ENCODE assay signal across 30 cellular contexts in genomic region chr9:122518841-122519240, GRCh38. TPM values are rescaled to one million over a fixed set of nuclear protein-coding genes. Genes with fewer than 3 reads are reported as not detected.
"Had no signal": no experiment of that assay in that cellular context is flagged by ENCODE, and none has a peak within 500 bp of the region (broad histone marks: within the 10 kb centered on the region; RNA-seq: fewer than 3 reads in every experiment).

TSS of gene OR1J4 (plus strand) at chr9:122519141. CDS start at chr9:122519141, 0 bp downstream.

- H3K4me3 ChIP-seq: colonic mucosa, coronary artery, dorsolateral prefrontal cortex, esophagus muscularis mucosa, esophagus squamous epithelium, gastrocnemius medialis, gastroesophageal sphincter, heart left ventricle, heart right ventricle had no signal

- H3K27ac ChIP-seq: colonic mucosa, coronary artery, dorsolateral prefrontal cortex, epithelial cell of prostate, esophagus muscularis mucosa, esophagus squamous epithelium, foreskin keratinocyte, gastrocnemius medialis, gastroesophageal sphincter, heart left ventricle, heart right ventricle had no signal

- ATAC-seq: effector memory CD8-positive, alpha-beta T cell; esophagus mucosa; foreskin keratinocyte; gastrocnemius medialis; gastroesophageal sphincter; heart left ventricle; heart right ventricle had no signal

- H3K36me3 ChIP-seq: colonic mucosa, esophagus muscularis mucosa, esophagus squamous epithelium, gastrocnemius medialis, gastroesophageal sphincter, heart left ventricle, heart right ventricle had no signal

- H3K27me3 ChIP-seq: colonic mucosa, esophagus muscularis mucosa, esophagus squamous epithelium, foreskin keratinocyte, gastrocnemius medialis had no signal

- H3K9me3 ChIP-seq: colonic mucosa, esophagus muscularis mucosa, esophagus squamous epithelium, gastrocnemius medialis, gastroesophageal sphincter, heart left ventricle, heart right ventricle had no signal

- DNase-seq: colonic mucosa; cortex of kidney; dermis blood vessel endothelial cell; effector CD4-positive, alpha-beta T cell; effector CD8-positive, alpha-beta T cell; effector memory CD4-positive, alpha-beta T cell; effector memory CD8-positive, alpha-beta T cell; endodermal cell; erythroblast; esophagus squamous epithelium; foreskin fibroblast; foreskin keratinocyte; foreskin melanocyte; gastrocnemius medialis; glutamatergic neuron; head of caudate nucleus; heart left ventricle; heart right ventricle had no signal

- H3K4me1 ChIP-seq: colonic mucosa, esophagus muscularis mucosa, esophagus squamous epithelium, foreskin keratinocyte, gastrocnemius medialis, gastroesophageal sphincter, heart left ventricle, heart right ventricle had no signal

RNA-seq across cellular contexts. Expression of gene OR1J4, which starts in this region (rescaled TPM):
- total RNA-seq: colonic mucosa, dermis blood vessel endothelial cell, endodermal cell, endothelial cell of umbilical vein, epithelial cell of proximal tubule, esophagus muscularis mucosa, esophagus squamous epithelium, fibroblast of lung, fibroblast of villous mesenchyme, foreskin keratinocyte, frontal cortex, gastrocnemius medialis, gastroesophageal sphincter, glomerular endothelial cell, heart left ventricle, heart right ventricle had no signal
